ENCODE assay signal across 12 cellular contexts in the genomic region with DNA sequence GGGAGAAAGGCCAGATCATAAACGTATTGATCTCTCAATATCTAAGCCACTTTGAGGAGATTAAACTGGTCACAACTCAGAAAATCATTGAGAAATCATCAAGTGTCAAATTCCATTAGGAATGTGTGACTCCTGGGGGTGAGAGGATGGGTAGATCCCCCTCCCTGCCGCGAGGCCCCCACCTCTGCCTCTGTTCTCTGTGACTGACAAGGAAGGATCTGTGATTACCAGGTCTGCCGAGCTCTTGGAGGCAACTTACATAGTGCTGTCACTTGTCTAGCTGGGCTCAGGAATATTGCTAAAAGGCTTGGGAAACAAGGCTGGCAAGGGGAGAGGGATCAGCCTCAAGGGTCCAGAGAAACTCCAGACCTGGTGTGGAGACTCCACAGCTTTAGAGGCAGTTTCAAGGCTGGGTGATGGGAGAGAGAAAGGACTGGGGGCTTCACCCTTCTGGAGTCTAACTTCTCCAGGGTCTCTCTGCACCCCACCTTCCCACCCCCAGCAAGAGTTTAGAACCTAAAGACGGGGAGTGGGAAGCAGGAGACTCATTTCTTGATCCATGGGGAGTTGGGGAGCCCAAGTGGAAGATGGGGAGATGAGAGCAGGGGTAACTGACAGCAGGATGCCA. TPM values are rescaled to one million over a fixed set of nuclear protein-coding genes. Genes with fewer than 3 reads are reported as not detected.
A peak's percentile ranks its signal among the peaks of the same experiment; 100 is the strongest.
DNase-seq lines count a peak whose midpoint lies in the region; ATAC-seq, FAIRE-seq and TF ChIP-seq lines count a peak whose summit lies in the region.
"Had no signal": no experiment of that assay in that cellular context is flagged by ENCODE, and none has a peak within 500 bp of the region (broad histone marks: within the 10 kb centered on the region; RNA-seq: fewer than 3 reads in every experiment).

No MANE protein-coding gene starts in this region.

- H3K9me3 ChIP-seq in kidney (ENCODE audit: control insufficient read depth in 1 of 2, low read length in 2 of 2) = no peaks in the 10 kb centered on the region

- CTCF ChIA-PET in activated CD4-positive, alpha-beta memory T cell treated with anti-CD3 and anti-CD28 coated beads, Interleukin-2, amount 10 ng/mL, durations not matched to agents 7 days and 5 days (lab: Charles Lee) = interaction anchor here (1.1 to 1.9 kb wide), 2 partner anchors 11 to 56 kb away, joined by 4 to 12 read pairs; a partner anchor contains a TSS

- intact Hi-C loops in kidney (cut with DNase I) = loop anchor here (5.0 kb wide), 1 partner anchor 38 kb away; a partner anchor contains a TSS

- H3K9me3 Mint-ChIP-seq in activated CD4-positive, alpha-beta memory T cell treated with anti-CD3 and anti-CD28 coated beads, Interleukin-2, amount 10 ng/mL, durations not matched to agents 7 days and 5 days = no peaks in the 10 kb centered on the region

- ATAC-seq in GM19397 (IDR thresholded peaks at IDR 0.05; ENCODE audit: unreplicated experiment) = no peak

- no peaks in the 10 kb centered on the region for H3K36me3 ChIP-seq in kidney (ENCODE audit: control insufficient read depth in 1 of 2, insufficient read depth in 2 of 2, low read length in 2 of 2)

- peak; percentile 10 for DNase-seq in ELF-1 (ENCODE audit: low read depth, low spot score)
- no peak for DNase-seq in activated CD4-positive, alpha-beta memory T cell treated with anti-CD3 and anti-CD28 coated beads, Interleukin-2, amount 10 ng/mL, durations not matched to agents 7 days and 5 days
- no peak for DNase-seq in kidney
- no peak for DNase-seq in COLO668 (lab: John Stamatoyannopoulos, UW; ENCODE audit: unreplicated experiment)
- DNase-seq in NCI-H2196 treated with DMSO at 0.1 percent for 48 hours (lab: John Stamatoyannopoulos, UW; ENCODE audit: unreplicated experiment) = no peak
- DNase-seq in retina = no peak
- DNase-seq: Karpas-422, NCI-H524 treated with DMSO at 0.1 percent for 48 hours had no signal

- H3K4me3 ChIP-seq in kidney (ENCODE audit: low read length in 2 of 2) = no peak overlapping the region
- no peak overlapping the region for H3K4me3 ChIP-seq in skin epidermis

- no peak for FAIRE-seq in kidney (lab: Jason Lieb, UNC)
- FAIRE-seq: astrocyte, frontal cortex had no signal

- H3K4me1 Mint-ChIP-seq in activated CD4-positive, alpha-beta memory T cell treated with anti-CD3 and anti-CD28 coated beads, Interleukin-2, amount 10 ng/mL, durations not matched to agents 7 days and 5 days = peaks cover 60% of the 10 kb centered on the region

- peaks cover 42 to 64% of the 10 kb centered on the region in 2 donors for H3K4me1 ChIP-seq in kidney (ENCODE audit: control insufficient read depth in 1 of 2, insufficient read depth in 1 of 2, low read depth in 1 of 2, low read length in 2 of 2)

- peak overlapping the region; percentile 76 to 98 for H3K27ac ChIP-seq in kidney (ENCODE audit: low read depth in 2 of 2, low read length in 2 of 2)
- peak overlapping the region in 18 of 21 experiments; percentile 82 to 100 (median 96) for H3K27ac ChIP-seq in skin epidermis

- H3K27ac Mint-ChIP-seq in activated CD4-positive, alpha-beta memory T cell treated with anti-CD3 and anti-CD28 coated beads, Interleukin-2, amount 10 ng/mL, durations not matched to agents 7 days and 5 days = peak overlapping the region; percentile 12

- H3K27me3 Mint-ChIP-seq in activated CD4-positive, alpha-beta memory T cell treated with anti-CD3 and anti-CD28 coated beads, Interleukin-2, amount 10 ng/mL, durations not matched to agents 7 days and 5 days = no peaks in the 10 kb centered on the region

- H3K4me3 Mint-ChIP-seq in activated CD4-positive, alpha-beta memory T cell treated with anti-CD3 and anti-CD28 coated beads, Interleukin-2, amount 10 ng/mL, durations not matched to agents 7 days and 5 days = no peak overlapping the region

- POLR2A ChIA-PET in activated CD4-positive, alpha-beta memory T cell treated with anti-CD3 and anti-CD28 coated beads, Interleukin-2, amount 10 ng/mL, durations not matched to agents 7 days and 5 days (lab: Charles Lee) = interaction anchor here (1.1 to 3.7 kb wide), 3 partner anchors 37 to 123 kb away, joined by 3 to 18 read pairs (median 11); a partner anchor contains a TSS

- TF ChIP-seq CTCF in kidney (IDR thresholded peaks at IDR 0.05; ENCODE audit: borderline replicate concordance, extremely low read depth, insufficient read depth) = no peak

- H3K9ac ChIP-seq in kidney (ENCODE audit: low read length in 2 of 2) = peak overlapping the region in 1 of 2 donors; percentile 81

- H3K36me3 Mint-ChIP-seq in activated CD4-positive, alpha-beta memory T cell treated with anti-CD3 and anti-CD28 coated beads, Interleukin-2, amount 10 ng/mL, durations not matched to agents 7 days and 5 days (ENCODE audit: low read depth) = no peaks in the 10 kb centered on the region

RNA-seq across cellular contexts. Expression of a gene that starts 11.6 kb away (rescaled TPM):
- total RNA-seq in activated CD4-positive, alpha-beta memory T cell treated with anti-CD3 and anti-CD28 coated beads, Interleukin-2, amount 10 ng/mL, durations not matched to agents 7 days and 5 days = 1 to 10 TPM in 1 of 2 experiments, under 1 TPM in 1; 0.40 to 1.3 TPM
- 0.47 TPM for total RNA-seq in kidney
- polyA plus RNA-seq in kidney (ENCODE audit: insufficient read depth, low read depth, low replicate concordance) = 0.69 TPM

RNA-seq across cellular contexts. Expression of a gene that starts 36.5 kb away (rescaled TPM):
- total RNA-seq in activated CD4-positive, alpha-beta memory T cell treated with anti-CD3 and anti-CD28 coated beads, Interleukin-2, amount 10 ng/mL, durations not matched to agents 7 days and 5 days = 10 to 100 TPM; 51.1 to 51.5 TPM
- 267 TPM for total RNA-seq in kidney
- 45.6 TPM for polyA plus RNA-seq in kidney (ENCODE audit: insufficient read depth, low read depth, low replicate concordance)

RNA-seq across cellular contexts. Expression of a gene that starts 51.2 kb away (rescaled TPM):
- not detected for total RNA-seq in activated CD4-positive, alpha-beta memory T cell treated with anti-CD3 and anti-CD28 coated beads, Interleukin-2, amount 10 ng/mL, durations not matched to agents 7 days and 5 days
- total RNA-seq in kidney = not detected
- not detected for polyA plus RNA-seq in kidney (ENCODE audit: insufficient read depth, low read depth, low replicate concordance)
- total RNA-seq: astrocyte, frontal cortex had no signal

RNA-seq across cellular contexts. Expression of a gene that starts 55.6 kb away (rescaled TPM):
- total RNA-seq in activated CD4-positive, alpha-beta memory T cell treated with anti-CD3 and anti-CD28 coated beads, Interleukin-2, amount 10 ng/mL, durations not matched to agents 7 days and 5 days = not detected
- total RNA-seq in kidney = not detected
- polyA plus RNA-seq in kidney (ENCODE audit: insufficient read depth, low read depth, low replicate concordance) = not detected
- total RNA-seq: astrocyte, frontal cortex had no signal
